ENCODE assay signal across 1 cellular context in genomic region chr4:184807797-184808718, GRCh38.
TF ChIP-seq lines count a peak whose summit lies in the region.

No MANE protein-coding gene starts in this region.

TF ChIP-seq in HepG2, 621 proteins besides CTCF, POLR2A, EP300 and RAD21 (continued from another document and continues in another):
- TF ChIP-seq ZNF781 (CRISPR knock-in tag; IDR thresholded peaks at IDR 0.05; ENCODE audit: borderline replicate concordance, not compliant biosample characterization) = peak; percentile 28
- no peak for TF ChIP-seq HNRNPLL (IDR thresholded peaks at IDR 0.05; ENCODE audit: low read depth, low read length, poor library complexity, severe bottlenecking)
- TF ChIP-seq ZNF329 (CRISPR knock-in tag; IDR thresholded peaks at IDR 0.05; ENCODE audit: low read depth) = no peak
- TF ChIP-seq ATF4 (CRISPR knock-in tag; IDR thresholded peaks at IDR 0.05) = peak in 1 of 2 experiments; percentile 94; a peak in 2 of 4 replicates
- TF ChIP-seq SRSF9 (IDR thresholded peaks at IDR 0.05; ENCODE audit: borderline replicate concordance, insufficient read depth, low read depth, low read length, poor library complexity, severe bottlenecking) = no peak
- no peak for TF ChIP-seq MED13 (CRISPR knock-in tag; IDR thresholded peaks at IDR 0.05)
- TF ChIP-seq KLF9 (CRISPR knock-in tag; IDR thresholded peaks at IDR 0.05; ENCODE audit: low read depth) = no peak
- no peak for TF ChIP-seq ZNF12 (CRISPR knock-in tag; IDR thresholded peaks at IDR 0.05)
- no peak for TF ChIP-seq NRL (CRISPR knock-in tag; IDR thresholded peaks at IDR 0.05; ENCODE audit: borderline replicate concordance)
- TF ChIP-seq STAT6 (CRISPR knock-in tag; IDR thresholded peaks at IDR 0.05; ENCODE audit: borderline replicate concordance) = no peak
- TF ChIP-seq SRY (CRISPR knock-in tag; IDR thresholded peaks at IDR 0.05) = no peak
- TF ChIP-seq UBTF (CRISPR knock-in tag; IDR thresholded peaks at IDR 0.05) = no peak
- no peak for TF ChIP-seq RFXANK (CRISPR knock-in tag; IDR thresholded peaks at IDR 0.05)
- TF ChIP-seq KDM6A (CRISPR knock-in tag; IDR thresholded peaks at IDR 0.05; ENCODE audit: low read depth) = no peak
- TF ChIP-seq ZNF766 (CRISPR knock-in tag; IDR thresholded peaks at IDR 0.05; ENCODE audit: borderline replicate concordance) = no peak
- peak; percentile 79 for TF ChIP-seq NR2F6 (IDR thresholded peaks at IDR 0.05)
- TF ChIP-seq NR2F6 (CRISPR knock-in tag; IDR thresholded peaks at IDR 0.05) = peak; percentile 86
- TF ChIP-seq FOXA1 (IDR thresholded peaks at IDR 0.05) = no peak
- peak; percentile 63 for TF ChIP-seq FOXA1 (CRISPR knock-in tag; IDR thresholded peaks at IDR 0.05)
- TF ChIP-seq ZSCAN31 (CRISPR knock-in tag; IDR thresholded peaks at IDR 0.05; ENCODE audit: low read depth) = no peak
- TF ChIP-seq IRF9 (CRISPR knock-in tag; IDR thresholded peaks at IDR 0.05; ENCODE audit: borderline replicate concordance) = no peak
- TF ChIP-seq ZSCAN5A (CRISPR knock-in tag; IDR thresholded peaks at IDR 0.05; ENCODE audit: borderline replicate concordance) = no peak
- TF ChIP-seq ZNF430 (CRISPR knock-in tag; IDR thresholded peaks at IDR 0.05) = 0 out of 2 replicates have a peak, but pooled peaks have one; percentile 19
- TF ChIP-seq ZNF281 (CRISPR knock-in tag; IDR thresholded peaks at IDR 0.05; ENCODE audit: borderline replicate concordance) = no peak
- TF ChIP-seq ZNF768 (CRISPR knock-in tag; IDR thresholded peaks at IDR 0.05) = no peak
- TF ChIP-seq ERF (CRISPR knock-in tag; IDR thresholded peaks at IDR 0.05) = no peak; the same call in 1 of the 2 replicates
- no peak for TF ChIP-seq TFDP2 (CRISPR knock-in tag; IDR thresholded peaks at IDR 0.05)
- no peak for TF ChIP-seq ZSCAN12 (CRISPR knock-in tag; IDR thresholded peaks at IDR 0.05)
- TF ChIP-seq SIX1 (CRISPR knock-in tag; IDR thresholded peaks at IDR 0.05; ENCODE audit: borderline replicate concordance) = no peak
- TF ChIP-seq ARID3A (IDR thresholded peaks at IDR 0.05; ENCODE audit: low read depth, low read length) = peak; percentile 73; the same call in 1 of the 2 replicates
- TF ChIP-seq ZNF639 (CRISPR knock-in tag; conservative IDR thresholded peaks at IDR 0.05) = no peak
- TF ChIP-seq ZNF670 (CRISPR knock-in tag; IDR thresholded peaks at IDR 0.05; ENCODE audit: borderline replicate concordance) = no peak
- no peak for TF ChIP-seq ZNF770 (CRISPR knock-in tag; IDR thresholded peaks at IDR 0.05)
- TF ChIP-seq GPBP1L1 (CRISPR knock-in tag; IDR thresholded peaks at IDR 0.05) = no peak
- peak; percentile 50; the same call in 1 of the 2 replicates for TF ChIP-seq TCF7 (IDR thresholded peaks at IDR 0.05; ENCODE audit: low read depth)
- TF ChIP-seq POGZ (CRISPR knock-in tag; IDR thresholded peaks at IDR 0.05) = no peak
- TF ChIP-seq HMG20A (CRISPR knock-in tag; IDR thresholded peaks at IDR 0.05; ENCODE audit: borderline replicate concordance) = peak; percentile 85; the same call in 1 of the 2 replicates
- 0 out of 2 replicates have a peak, but pooled peaks have one; percentile 17 for TF ChIP-seq ZFY (CRISPR knock-in tag; IDR thresholded peaks at IDR 0.05)
- TF ChIP-seq IRF2 (CRISPR knock-in tag; IDR thresholded peaks at IDR 0.05) = no peak
- no peak for TF ChIP-seq ZFYVE20 (CRISPR knock-in tag; IDR thresholded peaks at IDR 0.05; ENCODE audit: borderline replicate concordance, low read depth)
- peak; percentile 86 for TF ChIP-seq SOX5 (CRISPR knock-in tag; IDR thresholded peaks at IDR 0.05; ENCODE audit: borderline replicate concordance)
